In the genomic region with DNA sequence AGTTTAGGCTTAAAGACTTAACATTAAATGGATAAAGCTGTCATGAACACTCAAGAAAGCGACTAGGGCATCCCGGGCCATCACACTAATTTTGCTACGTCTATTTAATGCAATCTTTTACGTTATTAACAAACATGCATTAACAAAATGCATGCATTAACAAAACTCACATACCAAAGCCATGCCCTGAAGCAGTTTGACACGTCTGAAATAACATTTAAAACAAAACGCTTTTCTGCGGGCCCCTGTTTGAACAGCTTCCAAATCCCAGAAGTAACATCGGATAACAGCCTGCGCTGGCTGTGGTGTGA, we compare ENCODE assay signal across 8 cellular contexts. TPM values are rescaled to one million over a fixed set of nuclear protein-coding genes. Genes with fewer than 3 reads are reported as not detected.
A peak's percentile ranks its signal among the peaks of the same experiment; 100 is the strongest.
DNase-seq lines count a peak whose midpoint lies in the region; ATAC-seq and TF ChIP-seq lines count a peak whose summit lies in the region.

No MANE protein-coding gene starts in this region.

- no peak for ATAC-seq in naive B cell (ENCODE audit: low read depth in 2 of 2)
- ATAC-seq in GM18517 (IDR thresholded peaks at IDR 0.05; ENCODE audit: unreplicated experiment): no peak

- H3K36me3 ChIP-seq in BE2C (no peaks in the 10 kb centered on the region), MG63 (no peaks in the 10 kb centered on the region)

- peak overlapping the region; percentile 89 to 99 (median 95) for H3K4me3 Mint-ChIP-seq in naive B cell

- DNase-seq in BE2C (no peak), MG63 (no peak), choroid plexus epithelial cell (ENCODE audit: low read depth) (no peak), naive B cell (no peak), ecto neural progenitor cell (ENCODE audit: low spot score) (no peak)
- DNase-seq in stimulated activated CD4-positive, alpha-beta T cell treated with anti-CD3 and anti-CD28 coated beads, Interleukin-15, amount 100 ng/mL, for 24 hours: no peak
- DNase-seq in stimulated activated CD4-positive, alpha-beta T cell treated with anti-CD3 and anti-CD28 coated beads, Interleukin-2, amount 100 ng/mL, for 24 hours: no peak

- peaks cover 14 to 21% (median 20%) of the 10 kb centered on the region in 3 donors for H3K27me3 Mint-ChIP-seq in naive B cell

- TF ChIP-seq CTCF in BE2C (IDR thresholded peaks at IDR 0.05; ENCODE audit: low read depth, low read length): no peak
- TF ChIP-seq CTCF in choroid plexus epithelial cell (conservative IDR thresholded peaks at IDR 0.05; ENCODE audit: low read depth, low read length): no peak

- peaks cover 12 to 19% (median 14%) of the 10 kb centered on the region in 3 donors for H3K4me1 Mint-ChIP-seq in naive B cell

- H3K27me3 ChIP-seq in BE2C: no peaks in the 10 kb centered on the region
- H3K27me3 ChIP-seq in MG63: no peaks in the 10 kb centered on the region

- H3K4me1 ChIP-seq in BE2C: no peaks in the 10 kb centered on the region

- H3K9me3 Mint-ChIP-seq in naive B cell: peaks cover 0 to 1% (median 0%) of the 10 kb centered on the region in 7 donors

- H3K9me3 ChIP-seq in BE2C: no peaks in the 10 kb centered on the region
- H3K9me3 ChIP-seq in MG63: no peaks in the 10 kb centered on the region

- H3K27ac Mint-ChIP-seq in naive B cell: peak overlapping the region in 4 of 6 donors; percentile 76 to 96 (median 80)

- peaks cover 0 to 7% of the 10 kb centered on the region in 2 donors for H3K36me3 Mint-ChIP-seq in naive B cell

- peak overlapping the region; percentile 65 for H3K4me3 ChIP-seq in BE2C (ENCODE audit: low read depth, low read length)
- H3K4me3 ChIP-seq in MG63: peak overlapping the region; percentile 64
- H3K4me3 ChIP-seq in choroid plexus epithelial cell (ENCODE audit: low read depth, low read length): peak overlapping the region; percentile 67

RNA-seq across cellular contexts. Expression of gene B4GALT6, which starts 0.5 kb away (rescaled TPM):
- 4.9 TPM for polyA plus RNA-seq in BE2C (2012; ENCODE audit: insufficient read depth, insufficient read length, low read depth)
- 1.7 and 2.0 TPM in 2 replicates for total RNA-seq in MG63 (2014; rRNA removed; shearing (Covaris generic); ENCODE audit: low replicate concordance)
- polyA plus RNA-seq in naive B cell (ENCODE audit: low read depth in 6 of 6): not detected
